ENCODE assay signal across 1 cellular context in the genomic region with DNA sequence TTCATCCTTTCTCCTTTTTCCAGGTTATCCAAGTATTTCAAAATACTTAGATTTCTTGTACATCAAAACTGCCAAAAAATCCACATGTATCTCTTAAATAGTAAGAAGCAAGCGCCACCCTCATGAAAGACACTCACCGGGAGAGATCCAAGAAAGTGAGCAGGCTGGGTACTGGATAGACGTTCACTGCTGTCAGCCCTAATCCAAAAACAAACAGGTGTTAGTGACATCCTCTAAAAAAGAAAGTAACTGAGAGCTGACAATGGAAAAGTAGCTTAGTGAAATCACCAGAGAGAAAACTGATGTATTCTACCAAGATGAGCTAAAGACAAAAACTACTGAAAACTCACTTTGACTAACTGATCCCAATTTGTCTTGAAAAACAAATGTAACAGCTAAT.
TF ChIP-seq lines count a peak whose summit lies in the region.

No MANE protein-coding gene starts in this region.

TF ChIP-seq in GM23338, 12 proteins besides CTCF, POLR2A, EP300 and RAD21 (continued from another document):
- TF ChIP-seq, protein P1, sequence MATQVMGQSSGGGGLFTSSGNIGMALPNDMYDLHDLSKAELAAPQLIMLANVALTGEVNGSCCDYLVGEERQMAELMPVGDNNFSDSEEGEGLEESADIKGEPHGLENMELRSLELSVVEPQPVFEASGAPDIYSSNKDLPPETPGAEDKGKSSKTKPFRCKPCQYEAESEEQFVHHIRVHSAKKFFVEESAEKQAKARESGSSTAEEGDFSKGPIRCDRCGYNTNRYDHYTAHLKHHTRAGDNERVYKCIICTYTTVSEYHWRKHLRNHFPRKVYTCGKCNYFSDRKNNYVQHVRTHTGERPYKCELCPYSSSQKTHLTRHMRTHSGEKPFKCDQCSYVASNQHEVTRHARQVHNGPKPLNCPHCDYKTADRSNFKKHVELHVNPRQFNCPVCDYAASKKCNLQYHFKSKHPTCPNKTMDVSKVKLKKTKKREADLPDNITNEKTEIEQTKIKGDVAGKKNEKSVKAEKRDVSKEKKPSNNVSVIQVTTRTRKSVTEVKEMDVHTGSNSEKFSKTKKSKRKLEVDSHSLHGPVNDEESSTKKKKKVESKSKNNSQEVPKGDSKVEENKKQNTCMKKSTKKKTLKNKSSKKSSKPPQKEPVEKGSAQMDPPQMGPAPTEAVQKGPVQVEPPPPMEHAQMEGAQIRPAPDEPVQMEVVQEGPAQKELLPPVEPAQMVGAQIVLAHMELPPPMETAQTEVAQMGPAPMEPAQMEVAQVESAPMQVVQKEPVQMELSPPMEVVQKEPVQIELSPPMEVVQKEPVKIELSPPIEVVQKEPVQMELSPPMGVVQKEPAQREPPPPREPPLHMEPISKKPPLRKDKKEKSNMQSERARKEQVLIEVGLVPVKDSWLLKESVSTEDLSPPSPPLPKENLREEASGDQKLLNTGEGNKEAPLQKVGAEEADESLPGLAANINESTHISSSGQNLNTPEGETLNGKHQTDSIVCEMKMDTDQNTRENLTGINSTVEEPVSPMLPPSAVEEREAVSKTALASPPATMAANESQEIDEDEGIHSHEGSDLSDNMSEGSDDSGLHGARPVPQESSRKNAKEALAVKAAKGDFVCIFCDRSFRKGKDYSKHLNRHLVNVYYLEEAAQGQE (IDR thresholded peaks at IDR 0.05; ENCODE audit: unreplicated experiment) = no peak
- TF ChIP-seq ZNF331 (CRISPR knock-in tag; IDR thresholded peaks at IDR 0.05; ENCODE audit: low read depth) (no peak), NANOG (IDR thresholded peaks at IDR 0.05; ENCODE audit: borderline replicate concordance) (no peak), STAT1 (IDR thresholded peaks at IDR 0.05; ENCODE audit: unreplicated experiment) (no peak), JUNB (IDR thresholded peaks at IDR 0.05; ENCODE audit: unreplicated experiment) (no peak), EZH2phosphoT487 (IDR thresholded peaks at IDR 0.05; ENCODE audit: unreplicated experiment) (no peak)
- TF ChIP-seq, protein P2, sequence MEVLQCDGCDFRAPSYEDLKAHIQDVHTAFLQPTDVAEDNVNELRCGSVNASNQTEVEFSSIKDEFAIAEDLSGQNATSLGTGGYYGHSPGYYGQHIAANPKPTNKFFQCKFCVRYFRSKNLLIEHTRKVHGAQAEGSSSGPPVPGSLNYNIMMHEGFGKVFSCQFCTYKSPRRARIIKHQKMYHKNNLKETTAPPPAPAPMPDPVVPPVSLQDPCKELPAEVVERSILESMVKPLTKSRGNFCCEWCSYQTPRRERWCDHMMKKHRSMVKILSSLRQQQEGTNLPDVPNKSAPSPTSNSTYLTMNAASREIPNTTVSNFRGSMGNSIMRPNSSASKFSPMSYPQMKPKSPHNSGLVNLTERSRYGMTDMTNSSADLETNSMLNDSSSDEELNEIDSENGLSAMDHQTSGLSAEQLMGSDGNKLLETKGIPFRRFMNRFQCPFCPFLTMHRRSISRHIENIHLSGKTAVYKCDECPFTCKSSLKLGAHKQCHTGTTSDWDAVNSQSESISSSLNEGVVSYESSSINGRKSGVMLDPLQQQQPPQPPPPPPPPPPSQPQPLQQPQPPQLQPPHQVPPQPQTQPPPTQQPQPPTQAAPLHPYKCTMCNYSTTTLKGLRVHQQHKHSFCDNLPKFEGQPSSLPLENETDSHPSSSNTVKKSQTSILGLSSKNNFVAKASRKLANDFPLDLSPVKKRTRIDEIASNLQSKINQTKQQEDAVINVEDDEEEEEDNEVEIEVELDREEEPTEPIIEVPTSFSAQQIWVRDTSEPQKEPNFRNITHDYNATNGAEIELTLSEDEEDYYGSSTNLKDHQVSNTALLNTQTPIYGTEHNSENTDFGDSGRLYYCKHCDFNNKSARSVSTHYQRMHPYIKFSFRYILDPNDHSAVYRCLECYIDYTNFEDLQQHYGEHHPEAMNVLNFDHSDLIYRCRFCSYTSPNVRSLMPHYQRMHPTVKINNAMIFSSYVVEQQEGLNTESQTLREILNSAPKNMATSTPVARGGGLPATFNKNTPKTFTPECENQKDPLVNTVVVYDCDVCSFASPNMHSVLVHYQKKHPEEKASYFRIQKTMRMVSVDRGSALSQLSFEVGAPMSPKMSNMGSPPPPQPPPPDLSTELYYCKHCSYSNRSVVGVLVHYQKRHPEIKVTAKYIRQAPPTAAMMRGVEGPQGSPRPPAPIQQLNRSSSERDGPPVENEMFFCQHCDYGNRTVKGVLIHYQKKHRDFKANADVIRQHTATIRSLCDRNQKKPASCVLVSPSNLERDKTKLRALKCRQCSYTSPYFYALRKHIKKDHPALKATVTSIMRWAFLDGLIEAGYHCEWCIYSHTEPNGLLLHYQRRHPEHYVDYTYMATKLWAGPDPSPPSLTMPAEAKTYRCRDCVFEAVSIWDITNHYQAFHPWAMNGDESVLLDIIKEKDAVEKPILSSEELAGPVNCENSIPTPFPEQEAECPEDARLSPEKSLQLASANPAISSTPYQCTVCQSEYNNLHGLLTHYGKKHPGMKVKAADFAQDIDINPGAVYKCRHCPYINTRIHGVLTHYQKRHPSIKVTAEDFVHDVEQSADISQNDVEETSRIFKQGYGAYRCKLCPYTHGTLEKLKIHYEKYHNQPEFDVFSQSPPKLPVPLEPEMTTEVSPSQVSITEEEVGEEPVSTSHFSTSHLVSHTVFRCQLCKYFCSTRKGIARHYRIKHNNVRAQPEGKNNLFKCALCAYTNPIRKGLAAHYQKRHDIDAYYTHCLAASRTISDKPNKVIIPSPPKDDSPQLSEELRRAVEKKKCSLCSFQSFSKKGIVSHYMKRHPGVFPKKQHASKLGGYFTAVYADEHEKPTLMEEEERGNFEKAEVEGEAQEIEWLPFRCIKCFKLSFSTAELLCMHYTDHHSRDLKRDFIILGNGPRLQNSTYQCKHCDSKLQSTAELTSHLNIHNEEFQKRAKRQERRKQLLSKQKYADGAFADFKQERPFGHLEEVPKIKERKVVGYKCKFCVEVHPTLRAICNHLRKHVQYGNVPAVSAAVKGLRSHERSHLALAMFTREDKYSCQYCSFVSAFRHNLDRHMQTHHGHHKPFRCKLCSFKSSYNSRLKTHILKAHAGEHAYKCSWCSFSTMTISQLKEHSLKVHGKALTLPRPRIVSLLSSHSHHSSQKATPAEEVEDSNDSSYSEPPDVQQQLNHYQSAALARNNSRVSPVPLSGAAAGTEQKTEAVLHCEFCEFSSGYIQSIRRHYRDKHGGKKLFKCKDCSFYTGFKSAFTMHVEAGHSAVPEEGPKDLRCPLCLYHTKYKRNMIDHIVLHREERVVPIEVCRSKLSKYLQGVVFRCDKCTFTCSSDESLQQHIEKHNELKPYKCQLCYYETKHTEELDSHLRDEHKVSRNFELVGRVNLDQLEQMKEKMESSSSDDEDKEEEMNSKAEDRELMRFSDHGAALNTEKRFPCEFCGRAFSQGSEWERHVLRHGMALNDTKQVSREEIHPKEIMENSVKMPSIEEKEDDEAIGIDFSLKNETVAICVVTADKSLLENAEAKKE (CRISPR knock-in tag; IDR thresholded peaks at IDR 0.05) = no peak
TF ChIP-seq in GM23338: peak in this region for 0.
